In genomic region chr6:154622618-154623336, GRCh38 we compare ENCODE assay signal across 14 cellular contexts.
"Had no signal": no experiment of that assay in that cellular context is flagged by ENCODE, and none has a peak within 500 bp of the region (broad histone marks: within the 10 kb centered on the region; RNA-seq: fewer than 3 reads in every experiment).

No MANE protein-coding gene starts in this region.

- H3K36me3 Mint-ChIP-seq: natural killer cell had no signal

- H3K27ac ChIP-seq: gastroesophageal sphincter, suprapubic skin, upper lobe of left lung, uterus had no signal

- H3K4me1 Mint-ChIP-seq: natural killer cell, neural crest cell had no signal

- ATAC-seq: gastroesophageal sphincter, natural killer cell, right cardiac atrium had no signal

- H3K9me3 Mint-ChIP-seq: natural killer cell, neural crest cell had no signal

- H3K27me3 ChIP-seq: gastroesophageal sphincter, suprapubic skin, thyroid gland, upper lobe of left lung, uterus had no signal

- H3K4me3 ChIP-seq: gastroesophageal sphincter, smooth muscle cell, suprapubic skin, thyroid gland, upper lobe of left lung, uterus had no signal

- H3K9me3 ChIP-seq: gastroesophageal sphincter, suprapubic skin, thyroid gland, upper lobe of left lung, uterus had no signal

- H3K27me3 Mint-ChIP-seq: dendritic cell treated with granulocyte-macrophage colony-stimulating factor and Interleukin-4, amounts not matched to agents 40 ng/mL and 50 ng/mL, for 4 days had no signal

- DNase-seq: glutamatergic neuron; islet precursor cell; natural killer cell; stimulated activated CD4-positive, alpha-beta T cell treated with anti-CD3 and anti-CD28 coated beads, Interleukin-2, amount 100 ng/mL, for 48 hours; stimulated activated naive CD4-positive, alpha-beta T cell treated with Interleukin-2 at 50 U/mL for 16 hours; thyroid gland; upper lobe of left lung; uterus had no signal

- H3K36me3 ChIP-seq: gastroesophageal sphincter, suprapubic skin, thyroid gland, upper lobe of left lung, uterus had no signal

- H3K4me3 Mint-ChIP-seq: dendritic cell treated with granulocyte-macrophage colony-stimulating factor and Interleukin-4, amounts not matched to agents 40 ng/mL and 50 ng/mL, for 4 days; natural killer cell; neural crest cell had no signal

- H3K27ac Mint-ChIP-seq: dendritic cell treated with granulocyte-macrophage colony-stimulating factor and Interleukin-4, amounts not matched to agents 40 ng/mL and 50 ng/mL, for 4 days; natural killer cell had no signal

- H3K4me1 ChIP-seq: upper lobe of left lung, uterus had no signal
